Comparison of ENCODE assay signal across 24 cellular contexts in genomic region chr18:22179174-22179573, GRCh38. TPM values are rescaled to one million over a fixed set of nuclear protein-coding genes. Genes with fewer than 3 reads are reported as not detected.
DNase-seq lines count a peak whose midpoint lies in the region; ATAC-seq, FAIRE-seq and TF ChIP-seq lines count a peak whose summit lies in the region.
"Had no signal": no experiment of that assay in that cellular context is flagged by ENCODE, and none has a peak within 500 bp of the region (broad histone marks: within the 10 kb centered on the region; RNA-seq: fewer than 3 reads in every experiment).

No MANE protein-coding gene starts in this region.

- H3K27me3 Mint-ChIP-seq in astrocyte (ENCODE audit: low read depth, unreplicated experiment) = peaks cover 53% of the 10 kb centered on the region

- peaks cover 71% of the 10 kb centered on the region for H3K79me2 ChIP-seq in astrocyte (ENCODE audit: insufficient read depth, low read length)
- peaks cover 94% of the 10 kb centered on the region for H3K79me2 ChIP-seq in hepatocyte
- H3K79me2 ChIP-seq in GM23248 (ENCODE audit: insufficient read depth) = peaks cover 68% of the 10 kb centered on the region

- H3K18ac ChIP-seq in IMR-90 (ENCODE audit: low read depth, low read length) = no peak overlapping the region

- no peak overlapping the region for H3K4me2 ChIP-seq in IMR-90 (ENCODE audit: low read depth, low read length)
- no peak overlapping the region for H3K4me2 ChIP-seq in astrocyte (ENCODE audit: low read length)
- peak overlapping the region; percentile 84 for H3K4me2 ChIP-seq in hepatocyte
- no peak overlapping the region for H3K4me2 ChIP-seq in GM23248 (ENCODE audit: unreplicated experiment)

- peaks cover 4% of the 10 kb centered on the region; the same call in 1 of the 2 replicates for H3K9me1 ChIP-seq in IMR-90 (ENCODE audit: insufficient read depth, low read length)

- POLR2A ChIA-PET in IMR-90 (lab: Charles Lee; ENCODE audit: unreplicated experiment) = no interaction called here

- H3K4me1 Mint-ChIP-seq in astrocyte (ENCODE audit: low read depth, unreplicated experiment) = peaks cover 4% of the 10 kb centered on the region
- H3K4me1 Mint-ChIP-seq: CD4-positive, alpha-beta memory T cell had no signal

- no peak overlapping the region for H3K27ac Mint-ChIP-seq in astrocyte (ENCODE audit: unreplicated experiment)
- H3K27ac Mint-ChIP-seq: activated T-cell treated with anti-CD3 and anti-CD28 coated beads, Interleukin-2, amount 50 U/mL, for 72 hours; CD4-positive, alpha-beta memory T cell; nephron progenitor cell had no signal

- H4K8ac ChIP-seq in IMR-90 (ENCODE audit: low read depth in 2 of 2, low read length in 2 of 2) = no peak overlapping the region

- BruUV-seq in IMR-90 (replicated peaks; lab: Mats Ljungman, UMichigan) = no TSS peak

- peaks cover 17% of the 10 kb centered on the region for H3K36me3 Mint-ChIP-seq in astrocyte (ENCODE audit: low read depth, unreplicated experiment)
- H3K36me3 Mint-ChIP-seq: CD4-positive, alpha-beta memory T cell had no signal

- no peak overlapping the region for H4K91ac ChIP-seq in IMR-90 (ENCODE audit: insufficient read depth, low read depth, low read length)

- H3K9me3 ChIP-seq in IMR-90 (ENCODE audit: control insufficient read depth, insufficient read depth, low read length) = no peaks in the 10 kb centered on the region
- H3K9me3 ChIP-seq in astrocyte (ENCODE audit: insufficient read depth, low read depth, low read length) = no peaks in the 10 kb centered on the region
- H3K9me3 ChIP-seq in hepatocyte (ENCODE audit: low read depth) = no peaks in the 10 kb centered on the region
- H3K9me3 ChIP-seq in stomach = no peaks in the 10 kb centered on the region
- H3K9me3 ChIP-seq in GM23248 (ENCODE audit: low read depth) = no peaks in the 10 kb centered on the region
- H3K9me3 ChIP-seq: HAP-1, psoas muscle, spleen had no signal

- FAIRE-seq in astrocyte (lab: Jason Lieb, UNC) = peak; percentile 52

- peaks cover 1% of the 10 kb centered on the region for H3K9me3 Mint-ChIP-seq in astrocyte (ENCODE audit: unreplicated experiment)
- H3K9me3 Mint-ChIP-seq: activated T-cell treated with anti-CD3 and anti-CD28 coated beads, Interleukin-2, amount 50 U/mL, for 72 hours; nephron progenitor cell had no signal

- no peak overlapping the region for H2BK5ac ChIP-seq in IMR-90 (ENCODE audit: low read depth, low read length, poor library complexity, severe bottlenecking)

- DNase-seq in IMR-90 = no peak
- DNase-seq in astrocyte (ENCODE audit: low read depth) = no peak
- DNase-seq in hepatocyte (ENCODE audit: low spot score) = peak; percentile 55
- DNase-seq in stomach = no peak
- DNase-seq in dorsolateral prefrontal cortex = no peak
- DNase-seq in activated CD4-positive, alpha-beta T cell treated with anti-CD3 and anti-CD28 coated beads, Interleukin-2, amount 50 U/mL, for 1 hour = no peak
- DNase-seq in GM23248 = no peak
- DNase-seq: activated CD4-positive, CD25-positive, alpha-beta regulatory T cell; activated naive CD4-positive, alpha-beta T cell treated with anti-CD3 and anti-CD28 coated beads, Interleukin-2, amount 50 U/mL, for 16 hours; activated T-cell treated with anti-CD3 and anti-CD28 coated beads, Interleukin-2, amount 50 U/mL, for 72 hours; brain microvascular endothelial cell; CD4-positive, alpha-beta memory T cell; effector CD4-positive, alpha-beta T cell; NCI-H187; NCI-H446 treated with DMSO at 0.1 percent for 48 hours; nephron progenitor cell; NK-92 treated with Interleukin-12 subunit alpha and Interleukin-12 subunit beta, amount 100 ng/mL, for 24 hours; psoas muscle; spleen; stimulated activated CD8-positive, alpha-beta memory T cell treated with anti-CD3 and anti-CD28 coated beads, Interleukin-4, amount 100 ng/mL, for 48 hours; T-helper 9 cell had no signal

- H4K20me1 ChIP-seq in IMR-90 (ENCODE audit: insufficient read depth, low read length) (peaks cover 15% of the 10 kb centered on the region; the same call in 1 of the 2 replicates), astrocyte (ENCODE audit: insufficient read depth, low read length) (peaks cover 76% of the 10 kb centered on the region), hepatocyte (ENCODE audit: insufficient read depth, poor library complexity, severe bottlenecking) (peaks cover 34% of the 10 kb centered on the region), GM23248 (ENCODE audit: insufficient read depth) (peaks cover 9% of the 10 kb centered on the region; the same call in 1 of the 2 replicates)

- in situ Hi-C loops in IMR-90 (cut with MboI; ENCODE audit: low sequenced_read_pairs) = no loop called here
- in situ Hi-C loops in GM23248 (cut with MboI) = no loop called here

- H3K27me3 ChIP-seq in IMR-90 (ENCODE audit: control insufficient read depth, insufficient read depth, low read length) (no peaks in the 10 kb centered on the region), astrocyte (ENCODE audit: insufficient read depth, low read length) (peaks cover 13% of the 10 kb centered on the region), hepatocyte (no peaks in the 10 kb centered on the region), stomach (peaks cover 0 to 48% (median 9%) of the 10 kb centered on the region in 3 donors), dorsolateral prefrontal cortex (peaks cover 10 to 100% (median 78%) of the 10 kb centered on the region in 45 donors), GM23248 (replicated peaks; ENCODE audit: insufficient read depth) (no peaks in the 10 kb centered on the region)
- H3K27me3 ChIP-seq: brain microvascular endothelial cell had no signal

- no peak overlapping the region for H3K4me3 Mint-ChIP-seq in astrocyte (ENCODE audit: unreplicated experiment)
- H3K4me3 Mint-ChIP-seq: activated T-cell treated with anti-CD3 and anti-CD28 coated beads, Interleukin-2, amount 50 U/mL, for 72 hours; CD4-positive, alpha-beta memory T cell; nephron progenitor cell had no signal

- no peak overlapping the region for H3K4ac ChIP-seq in IMR-90 (ENCODE audit: low read depth, low read length)

- no peak overlapping the region for H3K9ac ChIP-seq in IMR-90 (ENCODE audit: low read depth, low read length)
- H3K9ac ChIP-seq in astrocyte (ENCODE audit: low read length) = no peak overlapping the region
- no peak overlapping the region for H3K9ac ChIP-seq in GM23248

- TF ChIP-seq EP300 in stomach (IDR thresholded peaks at IDR 0.05) = no peak

- H3K56ac ChIP-seq in IMR-90 (ENCODE audit: extremely low read depth, insufficient read depth, low read length) = no peak overlapping the region

- intact Hi-C loops in IMR-90 (cut with micrococcal nuclease) (no loop called here), stomach (cut with DNase I; ENCODE audit: low total_unique reads) (no loop called here), dorsolateral prefrontal cortex (cut with DNase I) (no loop called here)

- peaks cover 6 to 15% of the 10 kb centered on the region in 2 experiments for H3K79me1 ChIP-seq in IMR-90 (ENCODE audit: low read depth in 1 of 2, low read length in 2 of 2)

- H2BK120ac ChIP-seq in IMR-90 (ENCODE audit: low read depth, low read length) = no peak overlapping the region

- H3K9me2 ChIP-seq in hepatocyte (replicated peaks; ENCODE audit: insufficient read depth) (no peaks in the 10 kb centered on the region), GM23248 (ENCODE audit: insufficient read depth) (no peaks in the 10 kb centered on the region)

- H3K36me3 ChIP-seq in IMR-90 (ENCODE audit: control insufficient read depth, insufficient read depth, low read length) (peaks cover 15% of the 10 kb centered on the region), astrocyte (ENCODE audit: insufficient read depth, low read length) (peaks cover 37% of the 10 kb centered on the region), hepatocyte (replicated peaks; ENCODE audit: insufficient read depth, low read depth) (no peaks in the 10 kb centered on the region), stomach (peaks cover 5 to 30% (median 19%) of the 10 kb centered on the region in 4 donors), GM23248 (ENCODE audit: low read depth) (peaks cover 52% of the 10 kb centered on the region)
- H3K36me3 ChIP-seq: HAP-1 had no signal

- H3K4me3 ChIP-seq in IMR-90 (ENCODE audit: insufficient read depth, low read depth, low read length) (no peak overlapping the region), astrocyte (ENCODE audit: insufficient read depth, low read depth, low read length) (no peak overlapping the region), hepatocyte (peak overlapping the region; percentile 15), stomach (peak overlapping the region in 2 of 4 donors; percentile 21 to 89), dorsolateral prefrontal cortex (no peak overlapping the region), GM23248 (no peak overlapping the region)
- H3K4me3 ChIP-seq: HAP-1, lung, psoas muscle had no signal

- H3K4me1 ChIP-seq in IMR-90 (ENCODE audit: control insufficient read depth, insufficient read depth, low read length) (peaks cover 3% of the 10 kb centered on the region), astrocyte (ENCODE audit: insufficient read depth, low read length) (peaks cover 24% of the 10 kb centered on the region), hepatocyte (ENCODE audit: insufficient read depth) (peaks cover 35% of the 10 kb centered on the region), stomach (peaks cover 3 to 31% (median 15%) of the 10 kb centered on the region in 4 donors), GM23248 (ENCODE audit: insufficient read depth) (peaks cover 10% of the 10 kb centered on the region; the same call in 1 of the 2 replicates)
- H3K4me1 ChIP-seq: psoas muscle had no signal

- TF ChIP-seq POLR2A in IMR-90 (IDR thresholded peaks at IDR 0.05; ENCODE audit: low read depth, low read length) = no peak
- no peak for TF ChIP-seq POLR2A in stomach (IDR thresholded peaks at IDR 0.05)

- no peak overlapping the region for H3K27ac ChIP-seq in IMR-90 (ENCODE audit: insufficient read depth, low read length)
- H3K27ac ChIP-seq in astrocyte (ENCODE audit: low read depth, low read length) = no peak overlapping the region
- H3K27ac ChIP-seq in hepatocyte = peak overlapping the region; percentile 100
- peak overlapping the region in 4 of 5 donors; percentile 43 to 95 (median 82) for H3K27ac ChIP-seq in stomach
- H3K27ac ChIP-seq in dorsolateral prefrontal cortex = no peak overlapping the region
- H3K27ac ChIP-seq in GM23248 = no peak overlapping the region
- H3K27ac ChIP-seq: brain microvascular endothelial cell, HL-60, psoas muscle had no signal

- H2BK20ac ChIP-seq in IMR-90 (ENCODE audit: low read depth, low read length) = no peak overlapping the region

- CTCF ChIA-PET in IMR-90 (lab: Yijun Ruan, JAX) = no interaction called here

- H3K14ac ChIP-seq in IMR-90 (replicated peaks; ENCODE audit: low read depth, low read length) = no peak overlapping the region

- H2AFZ ChIP-seq in IMR-90 (replicated peaks; ENCODE audit: low read length, poor library complexity) = no peak overlapping the region
- H2AFZ ChIP-seq in astrocyte (ENCODE audit: low read depth, low read length) = no peak overlapping the region
- H2AFZ ChIP-seq in hepatocyte = no peak overlapping the region
- H2AFZ ChIP-seq in GM23248 = no peak overlapping the region

- H2BK15ac ChIP-seq in IMR-90 (ENCODE audit: low read depth, low read length) = no peak overlapping the region

- TF ChIP-seq CTCF in IMR-90 (conservative IDR thresholded peaks at IDR 0.05; ENCODE audit: low read depth, low read length) (no peak), astrocyte (IDR thresholded peaks at IDR 0.05; ENCODE audit: insufficient read depth, low read depth, low read length) (no peak), hepatocyte (IDR thresholded peaks at IDR 0.05; ENCODE audit: poor library complexity) (no peak), stomach (IDR thresholded peaks at IDR 0.05) (no peak), dorsolateral prefrontal cortex (IDR thresholded peaks at IDR 0.05 in 54 of 56, conservative IDR thresholded peaks at IDR 0.05 in 2 of 56; ENCODE audit: low read depth in 1 of 56, partially characterized antibody in 56 of 56) (no peak)

- no peak overlapping the region for H4K5ac ChIP-seq in IMR-90 (ENCODE audit: low read depth, low read length)

- H3K23ac ChIP-seq in IMR-90 (ENCODE audit: low read depth, low read length) = no peak overlapping the region

- peaks cover 17% of the 10 kb centered on the region; the same call in 1 of the 2 replicates for H3F3A ChIP-seq in GM23248 (ENCODE audit: insufficient read depth)

- no peak overlapping the region for H2AK5ac ChIP-seq in IMR-90 (ENCODE audit: low read depth, low read length)

- no peak for TF ChIP-seq RAD21 in IMR-90 (IDR thresholded peaks at IDR 0.05; ENCODE audit: low read length)

- dilution Hi-C loops in IMR-90 (cut with HindIII; ENCODE audit: low sequenced_read_pairs, unreplicated experiment) = no loop called here

- no peak overlapping the region for H2AK9ac ChIP-seq in IMR-90 (replicated peaks; ENCODE audit: low read depth, low read length, poor library complexity)

- ATAC-seq in IMR-90 (ENCODE audit: low read depth) = no peak
- ATAC-seq: activated T-cell treated with anti-CD3 and anti-CD28 coated beads, Interleukin-2, amount 50 U/mL, for 72 hours; psoas muscle had no signal

RNA-seq across cellular contexts. Expression of gene GATA6, which starts 9.8 kb away (rescaled TPM):
- total RNA-seq in IMR-90 (2012; rRNA removed) (2.5 and 3.3 TPM in 2 replicates), astrocyte (9.4 and 10.9 TPM in 2 replicates), hepatocyte (122 and 125 TPM in 2 replicates), stomach (100 to 1,000 TPM in 3 of 5 donors, 10 to 100 TPM in 2; 71.5 to 194 (median 180) TPM), dorsolateral prefrontal cortex (1 to 10 TPM in 2 of 120 experiments, under 1 TPM in 36, not detected in 82; 0.10 to 1.5 (median 0.28) TPM)
- polyA plus RNA-seq in IMR-90 (2012; rRNA removed) (4.0 and 4.2 TPM in 2 replicates), hepatocyte (116 and 128 TPM in 2 replicates), stomach (10 to 100 TPM; 11.9 to 37.9 (median 31.1) TPM), GM23248 (2016; fragmentation: Nextera tagmentation; extraction: Ambion mirVana) (6.6 and 6.9 TPM in 2 replicates)
- 1.8 and 5.7 TPM in 2 replicates for polyA plus RNA-seq in IMR-90 (2012; cell fraction: cytosol; rRNA removed)
- 10.4 and 10.7 TPM in 2 replicates for polyA plus RNA-seq in IMR-90 (2012; cell fraction: nucleus; rRNA removed; ENCODE audit: low replicate concordance)
- 17.6 and 19.0 TPM in 2 replicates for total RNA-seq in GM23248 (2014; rRNA removed; shearing (Covaris generic))
- total RNA-seq: CD4-positive, alpha-beta memory T cell had no signal
- polyA plus RNA-seq: CD4-positive, alpha-beta memory T cell had no signal

Comparison
In these comparisons a context has a peak if more than half of its experiments do, and no peak if none do; other contexts are left out.
1. H3K27ac ChIP-seq: peak in hepatocyte (single experiment) and stomach (4 of 5); none in IMR-90 (single experiment), astrocyte (single experiment), dorsolateral prefrontal cortex (0 of 59) and GM23248 (single experiment).